21 cellular contexts compared by ENCODE assay signal in genomic region chr21:45267390-45267760, GRCh38. TPM values are rescaled to one million over a fixed set of nuclear protein-coding genes. Genes with fewer than 3 reads are reported as not detected.
DNase-seq lines count a peak whose midpoint lies in the region; ATAC-seq and TF ChIP-seq lines count a peak whose summit lies in the region.
"Had no signal": no experiment of that assay in that cellular context is flagged by ENCODE, and none has a peak within 500 bp of the region (broad histone marks: within the 10 kb centered on the region; RNA-seq: fewer than 3 reads in every experiment).

No MANE protein-coding gene starts in this region.

- no peak overlapping the region for H3K4me3 ChIP-seq in DND-41 (ENCODE audit: low read depth in 1 of 2, low read length in 2 of 2)
- H3K4me3 ChIP-seq: testis had no signal

- peaks cover 23% of the 10 kb centered on the region for H3K4me1 ChIP-seq in DND-41 (ENCODE audit: insufficient read depth, low read length)
- H3K4me1 ChIP-seq: testis had no signal

- no peak overlapping the region; the same call in 1 of the 2 replicates for H3K4me2 ChIP-seq in DND-41 (ENCODE audit: insufficient read depth, low read length)

- H4K20me1 ChIP-seq in DND-41 (ENCODE audit: insufficient read depth, low read length): peaks cover 10% of the 10 kb centered on the region; the same call in 1 of the 2 replicates

- no peaks in the 10 kb centered on the region for H3K27me3 Mint-ChIP-seq in activated CD8-positive, alpha-beta T cell treated with anti-CD3 and anti-CD28 coated beads, Interleukin-2, amount 10 ng/mL, durations not matched to agents 7 days and 5 days (ENCODE audit: low read depth)
- no peaks in the 10 kb centered on the region for H3K27me3 Mint-ChIP-seq in activated CD8-positive, alpha-beta T cell treated with anti-CD3 and anti-CD28 coated beads for 36 hours
- H3K27me3 Mint-ChIP-seq in central memory CD8-positive, alpha-beta T cell: no peaks in the 10 kb centered on the region
- H3K27me3 Mint-ChIP-seq in progenitor cell of endocrine pancreas: no peaks in the 10 kb centered on the region

- no peaks in the 10 kb centered on the region for H3K79me2 ChIP-seq in DND-41 (ENCODE audit: insufficient read depth, low read length)

- peak overlapping the region; percentile 66 for H3K27ac ChIP-seq in DND-41 (ENCODE audit: low read length)
- H3K27ac ChIP-seq: testis had no signal

- no peak for TF ChIP-seq CTCF in activated CD8-positive, alpha-beta T cell treated with anti-CD3 and anti-CD28 coated beads for 36 hours (IDR thresholded peaks at IDR 0.05)
- TF ChIP-seq CTCF in DND-41 (IDR thresholded peaks at IDR 0.05; ENCODE audit: borderline replicate concordance, extremely low read depth, low read length, poor library complexity, severe bottlenecking) (no peak), progenitor cell of endocrine pancreas (IDR thresholded peaks at IDR 0.05; ENCODE audit: unreplicated experiment) (no peak)

- H3K27me3 ChIP-seq in DND-41 (ENCODE audit: insufficient read depth, low read length, poor library complexity): no peaks in the 10 kb centered on the region
- H3K27me3 ChIP-seq: testis had no signal

- peak; percentile 17 for DNase-seq in activated CD8-positive, alpha-beta T cell treated with anti-CD3 and anti-CD28 coated beads, Interleukin-2, amount 10 ng/mL, durations not matched to agents 7 days and 5 days
- DNase-seq in activated CD8-positive, alpha-beta T cell treated with anti-CD3 and anti-CD28 coated beads for 36 hours: no peak
- DNase-seq in DND-41 (no peak), progenitor cell of endocrine pancreas (ENCODE audit: low spot score, unreplicated experiment) (peak; percentile 3), SIG-M5 (lab: John Stamatoyannopoulos, UW) (no peak), NCI-H2227 (lab: John Stamatoyannopoulos, UW; ENCODE audit: unreplicated experiment) (no peak)
- peak in 1 of 2 donors; percentile 12 for DNase-seq in central memory CD8-positive, alpha-beta T cell (ENCODE audit: low spot score in 2 of 2)
- DNase-seq: activated CD4-positive, alpha-beta T cell treated with anti-CD3 and anti-CD28 coated beads, Interleukin-2, amount 50 U/mL, for 48 hours; cortex of kidney; EL; foreskin fibroblast; H7; hypothalamus; mesendoderm; NCI-H1417 treated with DMSO at 0.1 percent for 48 hours; nephron progenitor cell; stimulated activated CD4-positive, alpha-beta T cell treated with anti-CD3 and anti-CD28 coated beads, Interleukin-12 subunit alpha, Interleukin-12 subunit beta, amount 100 ng/mL, for 4 hours had no signal

- CTCF ChIA-PET in activated CD8-positive, alpha-beta T cell treated with anti-CD3 and anti-CD28 coated beads, Interleukin-2, amount 10 ng/mL, durations not matched to agents 7 days and 5 days (lab: Charles Lee): no interaction called here
- CTCF ChIA-PET in activated CD8-positive, alpha-beta T cell treated with anti-CD3 and anti-CD28 coated beads for 36 hours (lab: Charles Lee): no interaction called here

- no peak overlapping the region for H3K4me3 Mint-ChIP-seq in activated CD8-positive, alpha-beta T cell treated with anti-CD3 and anti-CD28 coated beads, Interleukin-2, amount 10 ng/mL, durations not matched to agents 7 days and 5 days
- H3K4me3 Mint-ChIP-seq in activated CD8-positive, alpha-beta T cell treated with anti-CD3 and anti-CD28 coated beads for 36 hours: no peak overlapping the region
- peak overlapping the region; percentile 44 for H3K4me3 Mint-ChIP-seq in central memory CD8-positive, alpha-beta T cell
- no peak overlapping the region for H3K4me3 Mint-ChIP-seq in progenitor cell of endocrine pancreas (ENCODE audit: low read depth)
- H3K4me3 Mint-ChIP-seq: nephron progenitor cell had no signal

- peaks cover 29% of the 10 kb centered on the region for H3K4me1 Mint-ChIP-seq in activated CD8-positive, alpha-beta T cell treated with anti-CD3 and anti-CD28 coated beads, Interleukin-2, amount 10 ng/mL, durations not matched to agents 7 days and 5 days (ENCODE audit: low read depth)
- H3K4me1 Mint-ChIP-seq in activated CD8-positive, alpha-beta T cell treated with anti-CD3 and anti-CD28 coated beads for 36 hours (ENCODE audit: low read depth): peaks cover 20% of the 10 kb centered on the region
- peaks cover 18% of the 10 kb centered on the region for H3K4me1 Mint-ChIP-seq in central memory CD8-positive, alpha-beta T cell
- no peaks in the 10 kb centered on the region for H3K4me1 Mint-ChIP-seq in progenitor cell of endocrine pancreas (ENCODE audit: low read depth)
- H3K4me1 Mint-ChIP-seq: nephron progenitor cell had no signal

- POLR2A ChIA-PET in activated CD8-positive, alpha-beta T cell treated with anti-CD3 and anti-CD28 coated beads, Interleukin-2, amount 10 ng/mL, durations not matched to agents 7 days and 5 days (lab: Charles Lee): no interaction called here
- POLR2A ChIA-PET in activated CD8-positive, alpha-beta T cell treated with anti-CD3 and anti-CD28 coated beads for 36 hours (lab: Charles Lee): no interaction called here

- peaks cover 66% of the 10 kb centered on the region for H3K36me3 ChIP-seq in DND-41 (ENCODE audit: insufficient read depth, low read length)

- H3K9me3 Mint-ChIP-seq in activated CD8-positive, alpha-beta T cell treated with anti-CD3 and anti-CD28 coated beads, Interleukin-2, amount 10 ng/mL, durations not matched to agents 7 days and 5 days (ENCODE audit: insufficient read depth): no peaks in the 10 kb centered on the region
- H3K9me3 Mint-ChIP-seq in activated CD8-positive, alpha-beta T cell treated with anti-CD3 and anti-CD28 coated beads for 36 hours: no peaks in the 10 kb centered on the region
- peaks cover 7% of the 10 kb centered on the region for H3K9me3 Mint-ChIP-seq in central memory CD8-positive, alpha-beta T cell
- no peaks in the 10 kb centered on the region for H3K9me3 Mint-ChIP-seq in progenitor cell of endocrine pancreas (ENCODE audit: low read depth)

- intact Hi-C loops in activated CD8-positive, alpha-beta T cell treated with anti-CD3 and anti-CD28 coated beads for 36 hours (cut with micrococcal nuclease): no loop called here

- peaks cover 8% of the 10 kb centered on the region for H3K9me3 ChIP-seq in DND-41 (ENCODE audit: insufficient read depth, low read length, severe bottlenecking)
- H3K9me3 ChIP-seq: testis had no signal

- H2AFZ ChIP-seq in DND-41 (ENCODE audit: low read depth, low read length): no peak overlapping the region

- peak overlapping the region; percentile 34 for H3K9ac ChIP-seq in DND-41 (ENCODE audit: low read depth, low read length)

- ATAC-seq in activated CD8-positive, alpha-beta T cell treated with anti-CD3 and anti-CD28 coated beads, Interleukin-2, amount 10 ng/mL, durations not matched to agents 7 days and 5 days: no peak
- no peak for ATAC-seq in activated CD8-positive, alpha-beta T cell treated with anti-CD3 and anti-CD28 coated beads for 36 hours
- no peak for ATAC-seq in DND-41 (ENCODE audit: insufficient read depth, low read depth)
- no peak for ATAC-seq in central memory CD8-positive, alpha-beta T cell (replicated peaks; ENCODE audit: extremely low read depth, poor library complexity, severe bottlenecking)
- ATAC-seq in HG02938 (IDR thresholded peaks at IDR 0.05; ENCODE audit: unreplicated experiment): no peak
- ATAC-seq: Panc1, SK-N-SH treated with all-trans-retinoic acid at 6 μM for 48 hours had no signal

- H3K27ac Mint-ChIP-seq in activated CD8-positive, alpha-beta T cell treated with anti-CD3 and anti-CD28 coated beads, Interleukin-2, amount 10 ng/mL, durations not matched to agents 7 days and 5 days: peak overlapping the region; percentile 85
- no peak overlapping the region for H3K27ac Mint-ChIP-seq in activated CD8-positive, alpha-beta T cell treated with anti-CD3 and anti-CD28 coated beads for 36 hours
- H3K27ac Mint-ChIP-seq in central memory CD8-positive, alpha-beta T cell (ENCODE audit: low read depth): peak overlapping the region; percentile 92
- peak overlapping the region; percentile 67 for H3K27ac Mint-ChIP-seq in progenitor cell of endocrine pancreas
- H3K27ac Mint-ChIP-seq: nephron progenitor cell had no signal

- peaks cover 41% of the 10 kb centered on the region for H3K36me3 Mint-ChIP-seq in activated CD8-positive, alpha-beta T cell treated with anti-CD3 and anti-CD28 coated beads, Interleukin-2, amount 10 ng/mL, durations not matched to agents 7 days and 5 days (ENCODE audit: low read depth)
- peaks cover 17% of the 10 kb centered on the region for H3K36me3 Mint-ChIP-seq in activated CD8-positive, alpha-beta T cell treated with anti-CD3 and anti-CD28 coated beads for 36 hours (ENCODE audit: low read depth)
- H3K36me3 Mint-ChIP-seq in central memory CD8-positive, alpha-beta T cell (ENCODE audit: insufficient read depth): peaks cover 27% of the 10 kb centered on the region
- H3K36me3 Mint-ChIP-seq in progenitor cell of endocrine pancreas (ENCODE audit: insufficient read depth): peaks cover 33% of the 10 kb centered on the region

RNA-seq across cellular contexts. Expression of gene POFUT2, which starts 20.3 kb away (rescaled TPM):
- 10 to 100 TPM; 13.6 to 16.0 TPM for total RNA-seq in activated CD8-positive, alpha-beta T cell treated with anti-CD3 and anti-CD28 coated beads, Interleukin-2, amount 10 ng/mL, durations not matched to agents 7 days and 5 days
- 10 to 100 TPM; 11.7 to 12.4 TPM for total RNA-seq in activated CD8-positive, alpha-beta T cell treated with anti-CD3 and anti-CD28 coated beads for 36 hours
- total RNA-seq in progenitor cell of endocrine pancreas: 47.8 and 51.5 TPM in 2 replicates

Comparison
In these comparisons a context has a peak if more than half of its experiments do, and no peak if none do; other contexts are left out.
1. DNase-seq: peak in activated CD8-positive, alpha-beta T cell treated with anti-CD3 and anti-CD28 coated beads, Interleukin-2, amount 10 ng/mL, durations not matched to agents 7 days and 5 days (single experiment) and progenitor cell of endocrine pancreas (single experiment); none in activated CD8-positive, alpha-beta T cell treated with anti-CD3 and anti-CD28 coated beads for 36 hours (single experiment), DND-41 (single experiment), SIG-M5 (single experiment) and NCI-H2227 (single experiment).